27 cellular contexts compared by ENCODE assay signal in the genomic region with DNA sequence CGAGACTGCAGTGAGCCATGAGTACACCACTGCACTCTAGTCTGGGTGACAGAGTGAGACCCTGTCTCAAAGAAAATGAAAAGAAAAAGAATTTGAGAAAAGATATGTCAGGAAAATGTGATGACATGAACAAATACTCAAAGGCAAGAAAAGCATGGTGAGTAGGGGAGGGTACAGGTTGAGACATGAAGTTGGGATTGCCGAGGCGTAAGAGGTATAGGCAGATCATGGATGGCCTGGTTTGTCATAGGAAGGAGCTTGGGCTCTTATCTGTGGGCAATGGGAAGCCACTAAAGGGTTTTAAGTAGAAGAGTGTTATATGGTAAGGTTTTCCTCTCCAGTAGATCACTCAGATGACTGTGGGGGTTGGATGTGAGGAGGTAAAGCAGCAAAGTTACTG.
"Had no signal": no experiment of that assay in that cellular context is flagged by ENCODE, and none has a peak within 500 bp of the region (broad histone marks: within the 10 kb centered on the region; RNA-seq: fewer than 3 reads in every experiment).

No MANE protein-coding gene starts in this region.

- DNase-seq: activated CD4-positive, alpha-beta T cell treated with anti-CD3 and anti-CD28 coated beads for 36 hours; activated CD4-positive, CD25-positive, alpha-beta regulatory T cell; activated CD8-positive, alpha-beta memory T cell treated with anti-CD3 and anti-CD28 coated beads, Interleukin-2, amount 10 ng/mL, durations not matched to agents 7 days and 5 days; activated CD8-positive, alpha-beta T cell treated with anti-CD3 and anti-CD28 coated beads, Interleukin-2, amount 10 ng/mL, durations not matched to agents 7 days and 5 days; activated effector memory CD4-positive, alpha-beta T cell treated with Interleukin-2 at 50 U/mL for 16 hours; activated naive CD4-positive, alpha-beta T cell treated with Interleukin-2 at 50 U/mL for 16 hours; activated naive CD8-positive, alpha-beta T cell treated with anti-CD3 and anti-CD28 coated beads, Interleukin-2, amount 50 U/mL, for 24 hours; amygdala; central memory CD4-positive, alpha-beta T cell; effector CD4-positive, alpha-beta T cell; hippocampal formation; naive B cell; psoas muscle; stimulated activated CD4-positive, alpha-beta T cell treated with anti-CD3 and anti-CD28 coated beads, Interleukin-1b, Interleukin-23, amount 100 ng/mL, for 48 hours; stimulated activated CD4-positive, alpha-beta T cell treated with anti-CD3 and anti-CD28 coated beads, Interleukin-4, amount 100 ng/mL, for 4 hours; stimulated activated CD8-positive, alpha-beta memory T cell treated with anti-CD3 and anti-CD28 coated beads, Interleukin-4, amount 100 ng/mL, for 48 hours; stimulated activated naive CD8-positive, alpha-beta T cell treated with anti-CD3 and anti-CD28 coated beads, Interleukin-15, amount 100 ng/mL, for 72 hours; substantia nigra had no signal

- H3K27ac ChIP-seq: gastroesophageal sphincter, parathyroid adenoma, psoas muscle, vagina had no signal

- H3K4me3 ChIP-seq: gastroesophageal sphincter, psoas muscle, smooth muscle cell, vagina had no signal

- ATAC-seq: activated CD4-positive, alpha-beta T cell treated with anti-CD3 and anti-CD28 coated beads for 36 hours; activated CD8-positive, alpha-beta memory T cell treated with anti-CD3 and anti-CD28 coated beads, Interleukin-2, amount 10 ng/mL, durations not matched to agents 7 days and 5 days; activated CD8-positive, alpha-beta T cell treated with anti-CD3 and anti-CD28 coated beads, Interleukin-2, amount 10 ng/mL, durations not matched to agents 7 days and 5 days; activated naive CD8-positive, alpha-beta T cell treated with anti-CD3 and anti-CD28 coated beads, Interleukin-2, amount 50 U/mL, for 24 hours; gastroesophageal sphincter; psoas muscle; stimulated activated memory B cell treated with anti-CD40 and anti-IgM and Interleukin-4, amounts not matched to agents 10 μg/mL and 1 μg/mL and 100 μg/mL, for 72 hours; stimulated activated naive CD8-positive, alpha-beta T cell treated with anti-CD3 and anti-CD28 coated beads, Interleukin-15, amount 100 ng/mL, for 72 hours had no signal

- H3K4me3 Mint-ChIP-seq: activated CD4-positive, alpha-beta T cell treated with anti-CD3 and anti-CD28 coated beads for 36 hours; activated CD8-positive, alpha-beta memory T cell treated with anti-CD3 and anti-CD28 coated beads, Interleukin-2, amount 10 ng/mL, durations not matched to agents 7 days and 5 days; activated CD8-positive, alpha-beta T cell treated with anti-CD3 and anti-CD28 coated beads, Interleukin-2, amount 10 ng/mL, durations not matched to agents 7 days and 5 days; activated naive CD8-positive, alpha-beta T cell treated with anti-CD3 and anti-CD28 coated beads, Interleukin-2, amount 50 U/mL, for 24 hours; dendritic cell treated with granulocyte-macrophage colony-stimulating factor and Interleukin-4, amounts not matched to agents 40 ng/mL and 50 ng/mL, for 4 days; mesothelial cell of epicardium; naive B cell; stimulated activated memory B cell treated with anti-CD40 and anti-IgM and Interleukin-4, amounts not matched to agents 10 μg/mL and 1 μg/mL and 100 μg/mL, for 72 hours; stimulated activated naive CD8-positive, alpha-beta T cell treated with anti-CD3 and anti-CD28 coated beads, Interleukin-15, amount 100 ng/mL, for 72 hours; T-helper 2 cell treated with Interferon-gamma antibody and Interleukin-4, amounts not matched to agents 5 μg/mL and 100 μg/mL, for 36 hours; type B pancreatic cell had no signal

- H3K4me1 Mint-ChIP-seq: activated CD4-positive, alpha-beta T cell treated with anti-CD3 and anti-CD28 coated beads for 36 hours; activated CD8-positive, alpha-beta memory T cell treated with anti-CD3 and anti-CD28 coated beads, Interleukin-2, amount 10 ng/mL, durations not matched to agents 7 days and 5 days; activated naive CD8-positive, alpha-beta T cell treated with anti-CD3 and anti-CD28 coated beads, Interleukin-2, amount 50 U/mL, for 24 hours; mesothelial cell of epicardium; stimulated activated naive CD8-positive, alpha-beta T cell treated with anti-CD3 and anti-CD28 coated beads, Interleukin-15, amount 100 ng/mL, for 72 hours had no signal

- H3K9me3 Mint-ChIP-seq: activated naive CD8-positive, alpha-beta T cell treated with anti-CD3 and anti-CD28 coated beads, Interleukin-2, amount 50 U/mL, for 24 hours; dendritic cell treated with granulocyte-macrophage colony-stimulating factor and Interleukin-4, amounts not matched to agents 40 ng/mL and 50 ng/mL, for 4 days; naive B cell; stimulated activated memory B cell treated with anti-CD40 and anti-IgM and Interleukin-4, amounts not matched to agents 10 μg/mL and 1 μg/mL and 100 μg/mL, for 72 hours; stimulated activated naive CD8-positive, alpha-beta T cell treated with anti-CD3 and anti-CD28 coated beads, Interleukin-15, amount 100 ng/mL, for 72 hours; T-helper 2 cell treated with Interferon-gamma antibody and Interleukin-4, amounts not matched to agents 5 μg/mL and 100 μg/mL, for 36 hours; type B pancreatic cell had no signal

- H2AFZ ChIP-seq: parathyroid adenoma had no signal

- H3K27ac Mint-ChIP-seq: activated CD4-positive, alpha-beta T cell treated with anti-CD3 and anti-CD28 coated beads for 36 hours; activated CD8-positive, alpha-beta memory T cell treated with anti-CD3 and anti-CD28 coated beads, Interleukin-2, amount 10 ng/mL, durations not matched to agents 7 days and 5 days; activated CD8-positive, alpha-beta T cell treated with anti-CD3 and anti-CD28 coated beads, Interleukin-2, amount 10 ng/mL, durations not matched to agents 7 days and 5 days; activated naive CD8-positive, alpha-beta T cell treated with anti-CD3 and anti-CD28 coated beads, Interleukin-2, amount 50 U/mL, for 24 hours; dendritic cell treated with granulocyte-macrophage colony-stimulating factor and Interleukin-4, amounts not matched to agents 40 ng/mL and 50 ng/mL, for 4 days; mesothelial cell of epicardium; stimulated activated memory B cell treated with anti-CD40 and anti-IgM and Interleukin-4, amounts not matched to agents 10 μg/mL and 1 μg/mL and 100 μg/mL, for 72 hours; stimulated activated naive CD8-positive, alpha-beta T cell treated with anti-CD3 and anti-CD28 coated beads, Interleukin-15, amount 100 ng/mL, for 72 hours; T-helper 2 cell treated with Interferon-gamma antibody and Interleukin-4, amounts not matched to agents 5 μg/mL and 100 μg/mL, for 36 hours; type B pancreatic cell had no signal

- H3K9me3 ChIP-seq: gastroesophageal sphincter, psoas muscle, vagina had no signal

- H3K4me1 ChIP-seq: gastroesophageal sphincter, parathyroid adenoma, psoas muscle, vagina had no signal

- H3K27me3 ChIP-seq: gastroesophageal sphincter, vagina had no signal

- H3K27me3 Mint-ChIP-seq: activated CD4-positive, alpha-beta T cell treated with anti-CD3 and anti-CD28 coated beads for 36 hours; activated CD8-positive, alpha-beta memory T cell treated with anti-CD3 and anti-CD28 coated beads, Interleukin-2, amount 10 ng/mL, durations not matched to agents 7 days and 5 days; activated naive CD8-positive, alpha-beta T cell treated with anti-CD3 and anti-CD28 coated beads, Interleukin-2, amount 50 U/mL, for 24 hours; dendritic cell treated with granulocyte-macrophage colony-stimulating factor and Interleukin-4, amounts not matched to agents 40 ng/mL and 50 ng/mL, for 4 days; naive B cell; stimulated activated memory B cell treated with anti-CD40 and anti-IgM and Interleukin-4, amounts not matched to agents 10 μg/mL and 1 μg/mL and 100 μg/mL, for 72 hours; stimulated activated naive CD8-positive, alpha-beta T cell treated with anti-CD3 and anti-CD28 coated beads, Interleukin-15, amount 100 ng/mL, for 72 hours; type B pancreatic cell had no signal

- H3K4me2 ChIP-seq: smooth muscle cell had no signal

- H3K9ac ChIP-seq: parathyroid adenoma had no signal
